Comparison of ENCODE assay signal across 8 cellular contexts in the genomic region with DNA sequence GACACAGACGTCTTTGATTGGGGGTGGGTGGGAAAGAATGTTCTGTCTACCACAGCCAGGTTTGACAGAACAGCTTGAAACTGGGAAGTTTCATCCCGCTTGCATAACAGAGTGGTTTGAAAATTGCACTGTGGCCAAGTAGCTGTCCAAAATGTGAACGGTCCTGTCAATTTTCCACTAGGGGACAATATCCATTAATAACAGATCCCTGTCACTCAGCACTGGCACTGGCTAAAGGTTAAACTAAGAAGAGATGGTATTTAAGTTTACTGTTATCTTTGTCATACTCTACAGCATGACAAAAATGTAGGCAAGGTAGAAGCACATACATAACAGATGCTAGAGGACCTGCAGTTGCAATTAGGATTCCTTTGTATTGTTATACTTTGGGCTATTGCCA. TPM values are rescaled to one million over a fixed set of nuclear protein-coding genes. Genes with fewer than 3 reads are reported as not detected.
DNase-seq lines count a peak whose midpoint lies in the region; TF ChIP-seq lines count a peak whose summit lies in the region.

No MANE protein-coding gene starts in this region.

- peaks cover 0 to 2% (median 0%) of the 10 kb centered on the region in 5 donors for H3K9me3 Mint-ChIP-seq in CD8-positive, alpha-beta memory T cell

- no peaks in the 10 kb centered on the region for H3K27me3 ChIP-seq in KMS-11 (ENCODE audit: insufficient read depth, low read depth)
- H3K27me3 ChIP-seq in CD8-positive, alpha-beta memory T cell (ENCODE audit: insufficient read depth, low read length, poor library complexity, severe bottlenecking) = no peaks in the 10 kb centered on the region

- TF ChIP-seq CTCF in AG10803 (conservative IDR thresholded peaks at IDR 0.05; ENCODE audit: low read length) (no peak), KMS-11 (conservative IDR thresholded peaks at IDR 0.05; ENCODE audit: low read depth, low read length) (peak; percentile 53)

- H3K4me1 Mint-ChIP-seq in CD8-positive, alpha-beta memory T cell = peaks cover 2 to 8% (median 5%) of the 10 kb centered on the region in 3 donors

- H3K27me3 Mint-ChIP-seq in CD8-positive, alpha-beta memory T cell = peaks cover 7 to 21% of the 10 kb centered on the region in 2 donors

- no peak overlapping the region for H3K4me2 ChIP-seq in KMS-11

- POLR2A ChIA-PET in CD8-positive, alpha-beta memory T cell (lab: Charles Lee) = no interaction called here

- H3K9ac ChIP-seq in KMS-11 = no peak overlapping the region

- CTCF ChIA-PET in CD8-positive, alpha-beta memory T cell (lab: Charles Lee) = no interaction called here

- intact Hi-C loops in posterior vena cava (cut with DNase I) = no loop called here

- H3K79me2 ChIP-seq in KMS-11 (ENCODE audit: insufficient read depth, low read depth) = no peaks in the 10 kb centered on the region

- no peak overlapping the region for H3K27ac ChIP-seq in KMS-11
- no peak overlapping the region for H3K27ac ChIP-seq in CD8-positive, alpha-beta memory T cell (ENCODE audit: low read depth, low read length)

- H3K9me3 ChIP-seq in CD8-positive, alpha-beta memory T cell (ENCODE audit: low read length) = no peaks in the 10 kb centered on the region

- DNase-seq in AG10803 (ENCODE audit: low read depth) (peak; percentile 5), GM19240 (ENCODE audit: insufficient read length, low spot score) (peak; percentile 39), amniotic stem cell (lab: John Stamatoyannopoulos, UW) (peak; percentile 2), renal cortical epithelial cell (ENCODE audit: low read depth) (peak; percentile 79), AG08396 (ENCODE audit: low spot score) (no peak), posterior vena cava (ENCODE audit: low spot score) (no peak)
- DNase-seq in CD8-positive, alpha-beta memory T cell = no peak

- H3K4me3 Mint-ChIP-seq in CD8-positive, alpha-beta memory T cell = no peak overlapping the region

- H3K4me1 ChIP-seq in KMS-11 (ENCODE audit: low read depth, poor library complexity, severe bottlenecking) = no peaks in the 10 kb centered on the region
- H3K4me1 ChIP-seq in CD8-positive, alpha-beta memory T cell (ENCODE audit: insufficient read depth, low read length) = no peaks in the 10 kb centered on the region

- no peak overlapping the region for H3K27ac Mint-ChIP-seq in CD8-positive, alpha-beta memory T cell

- H4K20me1 ChIP-seq in KMS-11 (ENCODE audit: insufficient read depth) = no peaks in the 10 kb centered on the region

- no peak overlapping the region for H2AFZ ChIP-seq in KMS-11 (ENCODE audit: low read depth)

- no peak overlapping the region for H3K4me3 ChIP-seq in AG10803 (ENCODE audit: low read length)
- no peak overlapping the region for H3K4me3 ChIP-seq in KMS-11 (IDR thresholded peaks at IDR 0.05; ENCODE audit: insufficient read depth, low read depth, low read length)
- H3K4me3 ChIP-seq in CD8-positive, alpha-beta memory T cell (ENCODE audit: low read length) = no peak overlapping the region

- H3K36me3 ChIP-seq in KMS-11 (ENCODE audit: insufficient read depth) = no peaks in the 10 kb centered on the region
- no peaks in the 10 kb centered on the region for H3K36me3 ChIP-seq in CD8-positive, alpha-beta memory T cell (ENCODE audit: insufficient read depth, low read length)

- H3K36me3 Mint-ChIP-seq in CD8-positive, alpha-beta memory T cell = peaks cover 0 to 4% (median 0%) of the 10 kb centered on the region in 3 donors

RNA-seq across cellular contexts. Expression of a gene that starts 55.6 kb away (rescaled TPM):
- 3.3 and 21.7 TPM in 2 replicates for total RNA-seq in renal cortical epithelial cell
- not detected for total RNA-seq in CD8-positive, alpha-beta memory T cell
- not detected for polyA plus RNA-seq in CD8-positive, alpha-beta memory T cell
- not detected for total RNA-seq in posterior vena cava

Comparison
In these comparisons a context has a peak if more than half of its experiments do, and no peak if none do; other contexts are left out.
1. DNase-seq: peak in AG10803 (single experiment), GM19240 (single experiment), amniotic stem cell (single experiment) and renal cortical epithelial cell (single experiment); none in CD8-positive, alpha-beta memory T cell (0 of 5), AG08396 (single experiment) and posterior vena cava (single experiment).